Comparison of ENCODE assay signal across 9 cellular contexts in the genomic region with DNA sequence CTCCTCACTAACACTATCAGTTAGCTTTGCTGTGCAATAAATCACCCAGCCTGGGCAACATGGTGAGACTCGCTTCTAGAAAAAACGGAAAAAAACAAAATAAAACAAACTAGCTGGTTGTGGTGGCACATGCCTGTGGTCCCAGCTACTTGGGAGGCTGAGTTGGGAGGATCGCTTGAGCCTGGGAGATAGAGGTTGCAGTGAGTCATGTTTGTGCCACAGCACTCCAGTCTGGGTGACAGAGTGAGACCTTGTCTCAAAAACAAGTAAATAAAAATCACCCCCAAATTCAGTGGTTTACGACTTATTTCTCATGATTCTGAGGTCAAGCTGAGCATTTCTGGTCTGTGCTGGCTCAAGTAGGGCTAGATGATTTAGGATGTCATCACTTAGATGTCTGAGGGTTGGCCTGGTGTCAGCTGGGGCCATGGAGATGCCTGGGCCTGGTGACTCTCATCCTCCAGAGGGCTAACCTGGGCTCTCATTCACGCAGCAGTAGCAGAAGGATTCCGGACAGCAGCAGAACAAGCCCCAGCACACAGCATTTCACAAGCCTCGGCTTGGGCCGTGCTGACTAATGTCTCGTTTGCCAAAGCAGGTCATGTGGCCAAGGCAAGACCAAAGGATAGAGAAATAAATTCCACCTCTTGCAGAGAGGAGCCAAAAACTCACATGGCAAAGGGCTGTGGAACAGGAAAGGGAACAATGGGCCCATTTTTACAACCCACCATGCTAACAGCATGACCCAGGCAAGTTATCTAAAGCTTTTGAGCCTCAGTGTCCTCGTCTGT. TPM values are rescaled to one million over a fixed set of nuclear protein-coding genes. Genes with fewer than 3 reads are reported as not detected.
A peak's percentile ranks its signal among the peaks of the same experiment; 100 is the strongest.
DNase-seq lines count a peak whose midpoint lies in the region; ATAC-seq, FAIRE-seq and TF ChIP-seq lines count a peak whose summit lies in the region.
"Had no signal": no experiment of that assay in that cellular context is flagged by ENCODE, and none has a peak within 500 bp of the region (broad histone marks: within the 10 kb centered on the region; RNA-seq: fewer than 3 reads in every experiment).

No MANE protein-coding gene starts in this region.

- peak in 1 of 2 experiments; percentile 50; a peak in 1 of 4 replicates for TF ChIP-seq EP300 in HepG2 (IDR thresholded peaks at IDR 0.05; ENCODE audit: low read depth in 2 of 2, low read length in 2 of 2)
- TF ChIP-seq EP300 in HepG2 (CRISPR knock-in tag; IDR thresholded peaks at IDR 0.05; ENCODE audit: borderline replicate concordance) = 0 out of 2 replicates have a peak, but pooled peaks have one; percentile 40
- TF ChIP-seq EP300 in upper lobe of left lung (IDR thresholded peaks at IDR 0.05) = no peak

- FAIRE-seq in HepG2 (lab: Jason Lieb, UNC) = peak; percentile 77

- H3K27ac ChIP-seq in coronary artery = no peak overlapping the region
- H3K27ac ChIP-seq in HepG2 (ENCODE audit: extremely low read length, insufficient read depth, low read length) = no peak overlapping the region
- H3K27ac ChIP-seq in upper lobe of left lung = no peak overlapping the region

- peaks cover 1% of the 10 kb centered on the region for H3K4me1 Mint-ChIP-seq in activated T-cell treated with anti-CD3 and anti-CD28 coated beads, Interleukin-2, amount 50 U/mL, for 4 hours (ENCODE audit: low read depth)

- H3K4me1 ChIP-seq in HepG2 (ENCODE audit: insufficient read depth, low read length) (peaks cover 55% of the 10 kb centered on the region), upper lobe of left lung (peaks cover 0 to 17% (median 6%) of the 10 kb centered on the region in 4 donors)

- DNase-seq in LHCN-M2 (ENCODE audit: low read depth) (peak; percentile 79), coronary artery (ENCODE audit: low spot score) (peak; percentile 78), HepG2 (ENCODE audit: low spot score) (peak; percentile 90), upper lobe of left lung (peak in 1 of 2 donors; percentile 68), GM19238 (ENCODE audit: insufficient read length, low spot score) (no peak)
- DNase-seq in activated T-cell treated with anti-CD3 and anti-CD28 coated beads, Interleukin-2, amount 50 U/mL, for 4 hours = no peak
- no peak for DNase-seq in activated T-cell treated with anti-CD3 and anti-CD28 coated beads, Interleukin-2, amount 50 U/mL, for 48 hours
- DNase-seq: activated naive CD4-positive, alpha-beta T cell treated with anti-CD3 and anti-CD28 coated beads, Interleukin-2, amount 50 U/mL, for 16 hours had no signal

- BruUV-seq in HepG2 (replicated peaks; lab: Mats Ljungman, UMichigan) = no TSS peak

- 0 out of 2 replicates have a peak, but pooled peaks have one; percentile 4 for TF ChIP-seq RAD21 in HepG2 (CRISPR knock-in tag; IDR thresholded peaks at IDR 0.05)

- H3K9ac ChIP-seq in HepG2 (ENCODE audit: insufficient read depth, low read depth, low read length) = no peak overlapping the region

- TF ChIP-seq POLR2A in HepG2 (IDR thresholded peaks at IDR 0.05; ENCODE audit: insufficient read depth in 1 of 2, low read depth in 2 of 2, low read length in 2 of 2) (no peak), upper lobe of left lung (IDR thresholded peaks at IDR 0.05) (no peak)

- WGBS in HepG2 (ENCODE audit: low lambda C conversion rate) = 19% methylated on average over 10 of the region's 10 CpGs
- 75 to 84% methylated on average over 10 of the region's 10 CpGs for WGBS in upper lobe of left lung, 2 donors

- ATAC-seq in HepG2 (peak; percentile 86), upper lobe of left lung (ENCODE audit: low FRiP score in 2 of 2) (peak; percentile 50 to 91)
- no peak for ATAC-seq in activated T-cell treated with anti-CD3 and anti-CD28 coated beads, Interleukin-2, amount 50 U/mL, for 4 hours

- H2AFZ ChIP-seq in HepG2 (ENCODE audit: low read length) = no peak overlapping the region

- peak overlapping the region; percentile 56 for H3K4me2 ChIP-seq in HepG2 (ENCODE audit: low read depth, low read length)

- H4K20me1 ChIP-seq in HepG2 (ENCODE audit: insufficient read depth, low read length) = no peaks in the 10 kb centered on the region

- no peaks in the 10 kb centered on the region for H3K9me3 Mint-ChIP-seq in activated T-cell treated with anti-CD3 and anti-CD28 coated beads, Interleukin-2, amount 50 U/mL, for 4 hours
- H3K9me3 Mint-ChIP-seq: mesothelial cell of epicardium had no signal

- no peaks in the 10 kb centered on the region for H3K27me3 Mint-ChIP-seq in activated T-cell treated with anti-CD3 and anti-CD28 coated beads, Interleukin-2, amount 50 U/mL, for 4 hours (ENCODE audit: low read depth)

- in situ Hi-C loops in HepG2 (cut with HindIII; ENCODE audit: extremely low pct_ligation_motif_present, low pct_unique_long_range_greater_than_20kb) = no loop called here

- H3K36me3 Mint-ChIP-seq in activated T-cell treated with anti-CD3 and anti-CD28 coated beads, Interleukin-2, amount 50 U/mL, for 4 hours (ENCODE audit: insufficient read depth) = no peaks in the 10 kb centered on the region
- H3K36me3 Mint-ChIP-seq: mesothelial cell of epicardium had no signal

- CTCF ChIA-PET in HepG2 (lab: Yijun Ruan, JAX; ENCODE audit: low intra/inter-chr PET ratio, low total read pairs) = no interaction called here

- no peaks in the 10 kb centered on the region for H3K36me3 ChIP-seq in HepG2 (replicated peaks in 1 of 2; ENCODE audit: control insufficient read depth in 1 of 2, insufficient read depth in 2 of 2, low read length in 2 of 2)
- H3K36me3 ChIP-seq in upper lobe of left lung = no peaks in the 10 kb centered on the region

- H3K4me3 Mint-ChIP-seq in activated T-cell treated with anti-CD3 and anti-CD28 coated beads, Interleukin-2, amount 50 U/mL, for 4 hours = no peak overlapping the region
- H3K4me3 Mint-ChIP-seq: mesothelial cell of epicardium had no signal

- TF ChIP-seq CTCF in coronary artery (IDR thresholded peaks at IDR 0.05) = no peak
- no peak for TF ChIP-seq CTCF in HepG2 (CRISPR knock-in tag; IDR thresholded peaks at IDR 0.05)
- TF ChIP-seq CTCF in upper lobe of left lung (IDR thresholded peaks at IDR 0.05) = no peak

- H3K79me2 ChIP-seq in HepG2 (ENCODE audit: insufficient read depth, low read length) = no peaks in the 10 kb centered on the region

- intact Hi-C loops in HepG2 (cut with micrococcal nuclease; ENCODE audit: unreplicated experiment) = loop anchor here (10.0 kb wide), 1 partner anchor 133 kb away; the partner anchor contains the start of genes KAT14 and PET117

- H3K9me3 ChIP-seq in HepG2 (ENCODE audit: low read length) (no peaks in the 10 kb centered on the region), upper lobe of left lung (no peaks in the 10 kb centered on the region)

- H3K4me3 ChIP-seq in coronary artery (no peak overlapping the region), HepG2 (replicated peaks in 1 of 3; ENCODE audit: insufficient read depth in 1 of 3, low read depth in 2 of 3, low read length in 3 of 3) (peak overlapping the region in 1 of 3 experiments; percentile 3; a peak in 1 of 6 replicates), upper lobe of left lung (no peak overlapping the region)

- POLR2A ChIA-PET in HepG2 (lab: Yijun Ruan, JAX) = interaction anchor here (0.7 to 1.0 kb wide), 3 partner anchors 36 to 287 kb away, joined by 3 to 5 read pairs (median 3); partner anchors contain the start of gene ZNF133

- H3K27me3 ChIP-seq in HepG2 (ENCODE audit: control insufficient read depth in 1 of 2, insufficient read depth in 2 of 2, low read length in 2 of 2) (peaks cover 2 to 45% of the 10 kb centered on the region in 2 experiments; a peak in 3 of 5 replicates), upper lobe of left lung (no peaks in the 10 kb centered on the region)

RNA-seq across cellular contexts. Expression of gene MGME1, which starts 32.5 kb away (rescaled TPM):
- total RNA-seq in LHCN-M2 (2014; rRNA removed) (29.3 and 42.6 TPM in 2 replicates), HepG2 (2016; rRNA removed; fragmentation: Illumina TruSeq; extraction: Trizol) (66.6 and 79.5 TPM in 2 replicates), upper lobe of left lung (10 to 100 TPM in 5 of 6 donors, 1 to 10 TPM in 1; 9.4 to 22.0 (median 13.3) TPM)
- 16.3 TPM for polyA plus RNA-seq in LHCN-M2 (2012)
- 15.1 and 18.2 TPM in 2 replicates for total RNA-seq in HepG2 (2016; cell fraction: cytosol; rRNA removed; fragmentation: Illumina TruSeq; extraction: Trizol; ENCODE audit: low read depth)
- 62.8 and 78.1 TPM in 2 replicates for total RNA-seq in HepG2 (2016; cell fraction: insoluble cytoplasmic fraction; rRNA removed; fragmentation: Illumina TruSeq; extraction: Trizol)
- total RNA-seq in HepG2 (2016; cell fraction: membrane; rRNA removed; fragmentation: Illumina TruSeq; extraction: Trizol) = 41.7 and 44.4 TPM in 2 replicates
- 67.8 and 71.1 TPM in 2 replicates for total RNA-seq in HepG2 (2016; cell fraction: nucleus; rRNA removed; fragmentation: Illumina TruSeq; extraction: Trizol)
- polyA plus RNA-seq in HepG2 (2011; rRNA removed) = 24.8 and 36.7 TPM in 2 replicates
- 17.2 and 20.9 TPM in 2 replicates for polyA plus RNA-seq in HepG2 (2011; cell fraction: cytosol; rRNA removed)
- polyA plus RNA-seq in HepG2 (2011; cell fraction: nucleus; rRNA removed) = 18.4 and 19.3 TPM in 2 replicates
- polyA plus RNA-seq in HepG2 (2012) = 31.5 and 47.5 TPM in 2 replicates
- 14.4 and 14.8 TPM in 2 replicates for polyA plus RNA-seq in HepG2 (2016; cell fraction: cytosol; fragmentation: Illumina TruSeq; extraction: Trizol; ENCODE audit: low read depth)
- polyA plus RNA-seq in HepG2 (2016; cell fraction: insoluble cytoplasmic fraction; fragmentation: Illumina TruSeq; extraction: Trizol; ENCODE audit: low read depth) = 84.4 and 86.8 TPM in 2 replicates
- 29.4 and 31.2 TPM in 2 replicates for polyA plus RNA-seq in HepG2 (2016; cell fraction: membrane; fragmentation: Illumina TruSeq; extraction: Trizol; ENCODE audit: low read depth)
- 117 TPM in 2 replicates for polyA plus RNA-seq in HepG2 (2016; cell fraction: nucleus; fragmentation: Illumina TruSeq; extraction: Trizol; ENCODE audit: insufficient read depth, low read depth)
- 14.2 and 14.9 TPM in 2 replicates for polyA minus RNA-seq in HepG2 (2011; rRNA and poly(A)+ RNA removed; ENCODE audit: low replicate concordance)
- 30.8 and 31.4 TPM in 2 replicates for polyA minus RNA-seq in HepG2 (2011; cell fraction: cytosol; rRNA and poly(A)+ RNA removed)
- 48.9 and 53.8 TPM in 2 replicates for polyA minus RNA-seq in HepG2 (2011; cell fraction: nucleus; rRNA and poly(A)+ RNA removed)
- total RNA-seq in activated T-cell treated with anti-CD3 and anti-CD28 coated beads, Interleukin-2, amount 50 U/mL, for 4 hours = 10 to 100 TPM; 14.4 to 16.6 (median 16.2) TPM

RNA-seq across cellular contexts. Expression of gene SNX5, which starts 32.7 kb away (rescaled TPM):
- total RNA-seq in LHCN-M2 (2014; rRNA removed) (116 and 132 TPM in 2 replicates), HepG2 (2016; rRNA removed; fragmentation: Illumina TruSeq; extraction: Trizol) (1,040 and 1,306 TPM in 2 replicates), upper lobe of left lung (100 to 1,000 TPM in 4 of 6 donors, 10 to 100 TPM in 2; 72.0 to 177 (median 111) TPM)
- polyA plus RNA-seq in LHCN-M2 (2012) = 57.3 TPM
- total RNA-seq in HepG2 (2016; cell fraction: cytosol; rRNA removed; fragmentation: Illumina TruSeq; extraction: Trizol; ENCODE audit: low read depth) = 667 and 747 TPM in 2 replicates
- total RNA-seq in HepG2 (2016; cell fraction: insoluble cytoplasmic fraction; rRNA removed; fragmentation: Illumina TruSeq; extraction: Trizol) = 1,050 and 1,299 TPM in 2 replicates
- total RNA-seq in HepG2 (2016; cell fraction: membrane; rRNA removed; fragmentation: Illumina TruSeq; extraction: Trizol) = 1,275 and 1,485 TPM in 2 replicates
- total RNA-seq in HepG2 (2016; cell fraction: nucleus; rRNA removed; fragmentation: Illumina TruSeq; extraction: Trizol) = 908 and 989 TPM in 2 replicates
- polyA plus RNA-seq in HepG2 (2011; rRNA removed) = 448 and 664 TPM in 2 replicates
- polyA plus RNA-seq in HepG2 (2011; cell fraction: cytosol; rRNA removed) = 385 and 413 TPM in 2 replicates
- 462 and 532 TPM in 2 replicates for polyA plus RNA-seq in HepG2 (2011; cell fraction: nucleus; rRNA removed)
- polyA plus RNA-seq in HepG2 (2012) = 554 and 823 TPM in 2 replicates
- 567 and 609 TPM in 2 replicates for polyA plus RNA-seq in HepG2 (2016; cell fraction: cytosol; fragmentation: Illumina TruSeq; extraction: Trizol; ENCODE audit: low read depth)
- polyA plus RNA-seq in HepG2 (2016; cell fraction: insoluble cytoplasmic fraction; fragmentation: Illumina TruSeq; extraction: Trizol; ENCODE audit: low read depth) = 1,268 and 1,299 TPM in 2 replicates
- polyA plus RNA-seq in HepG2 (2016; cell fraction: membrane; fragmentation: Illumina TruSeq; extraction: Trizol; ENCODE audit: low read depth) = 1,062 and 1,196 TPM in 2 replicates
- 1,466 and 1,524 TPM in 2 replicates for polyA plus RNA-seq in HepG2 (2016; cell fraction: nucleus; fragmentation: Illumina TruSeq; extraction: Trizol; ENCODE audit: insufficient read depth, low read depth)
- 79.2 and 575 TPM in 2 replicates for polyA minus RNA-seq in HepG2 (2011; rRNA and poly(A)+ RNA removed; ENCODE audit: low replicate concordance)
- 326 and 349 TPM in 2 replicates for polyA minus RNA-seq in HepG2 (2011; cell fraction: cytosol; rRNA and poly(A)+ RNA removed)
- polyA minus RNA-seq in HepG2 (2011; cell fraction: nucleus; rRNA and poly(A)+ RNA removed) = 855 and 898 TPM in 2 replicates
- 100 to 1,000 TPM; 148 to 177 (median 168) TPM for total RNA-seq in activated T-cell treated with anti-CD3 and anti-CD28 coated beads, Interleukin-2, amount 50 U/mL, for 4 hours

RNA-seq across cellular contexts. Expression of gene OVOL2, which starts 56.4 kb away (rescaled TPM):
- total RNA-seq in LHCN-M2 (2014; rRNA removed) (not detected in 2 replicates), HepG2 (2016; rRNA removed; fragmentation: Illumina TruSeq; extraction: Trizol) (0.21 and 0.31 TPM in 2 replicates), upper lobe of left lung (10 to 100 TPM in 4 of 6 donors, 1 to 10 TPM in 2; 6.6 to 36.7 (median 19.2) TPM)
- polyA plus RNA-seq in LHCN-M2 (2012) = not detected
- total RNA-seq in HepG2 (2016; cell fraction: cytosol; rRNA removed; fragmentation: Illumina TruSeq; extraction: Trizol; ENCODE audit: low read depth) = not detected in 2 replicates
- total RNA-seq in HepG2 (2016; cell fraction: insoluble cytoplasmic fraction; rRNA removed; fragmentation: Illumina TruSeq; extraction: Trizol) = 0.12 and 0.24 TPM in 2 replicates
- total RNA-seq in HepG2 (2016; cell fraction: membrane; rRNA removed; fragmentation: Illumina TruSeq; extraction: Trizol) = 0.19 and 0.28 TPM in 2 replicates
- 0.56 TPM in 1 of 2 replicates, not detected in the other for total RNA-seq in HepG2 (2016; cell fraction: nucleus; rRNA removed; fragmentation: Illumina TruSeq; extraction: Trizol)
- 0.10 and 0.20 TPM in 2 replicates for polyA plus RNA-seq in HepG2 (2011; rRNA removed)
- polyA plus RNA-seq in HepG2 (2011; cell fraction: cytosol; rRNA removed) = 0.07 and 0.13 TPM in 2 replicates
- not detected in 2 replicates for polyA plus RNA-seq in HepG2 (2011; cell fraction: nucleus; rRNA removed)
- polyA plus RNA-seq in HepG2 (2012) = 0.09 TPM in 1 of 2 replicates, not detected in the other
- polyA plus RNA-seq in HepG2 (2016; cell fraction: cytosol; fragmentation: Illumina TruSeq; extraction: Trizol; ENCODE audit: low read depth) = 0.27 and 0.28 TPM in 2 replicates
- polyA plus RNA-seq in HepG2 (2016; cell fraction: insoluble cytoplasmic fraction; fragmentation: Illumina TruSeq; extraction: Trizol; ENCODE audit: low read depth) = 0.20 and 0.25 TPM in 2 replicates
- 0.19 and 0.22 TPM in 2 replicates for polyA plus RNA-seq in HepG2 (2016; cell fraction: membrane; fragmentation: Illumina TruSeq; extraction: Trizol; ENCODE audit: low read depth)
- polyA plus RNA-seq in HepG2 (2016; cell fraction: nucleus; fragmentation: Illumina TruSeq; extraction: Trizol; ENCODE audit: insufficient read depth, low read depth) = not detected in 2 replicates
- 0.16 TPM in 1 of 2 replicates, not detected in the other for polyA minus RNA-seq in HepG2 (2011; rRNA and poly(A)+ RNA removed; ENCODE audit: low replicate concordance)
- polyA minus RNA-seq in HepG2 (2011; cell fraction: cytosol; rRNA and poly(A)+ RNA removed) = not detected in 2 replicates
- not detected in 2 replicates for polyA minus RNA-seq in HepG2 (2011; cell fraction: nucleus; rRNA and poly(A)+ RNA removed)
- total RNA-seq in activated T-cell treated with anti-CD3 and anti-CD28 coated beads, Interleukin-2, amount 50 U/mL, for 4 hours = not detected

Comparison
In these comparisons a context has a peak if more than half of its experiments do, and no peak if none do; other contexts are left out.
1. DNase-seq: peak in LHCN-M2 (single experiment), coronary artery (single experiment) and HepG2 (single experiment); none in activated T-cell treated with anti-CD3 and anti-CD28 coated beads, Interleukin-2, amount 50 U/mL, for 4 hours (single experiment), GM19238 (single experiment) and activated T-cell treated with anti-CD3 and anti-CD28 coated beads, Interleukin-2, amount 50 U/mL, for 48 hours (0 of 2).
2. ATAC-seq: peak in HepG2 (single experiment) and upper lobe of left lung (2 of 2); none in activated T-cell treated with anti-CD3 and anti-CD28 coated beads, Interleukin-2, amount 50 U/mL, for 4 hours (0 of 2).